Comparison of ENCODE assay signal across 18 cellular contexts in the genomic region with DNA sequence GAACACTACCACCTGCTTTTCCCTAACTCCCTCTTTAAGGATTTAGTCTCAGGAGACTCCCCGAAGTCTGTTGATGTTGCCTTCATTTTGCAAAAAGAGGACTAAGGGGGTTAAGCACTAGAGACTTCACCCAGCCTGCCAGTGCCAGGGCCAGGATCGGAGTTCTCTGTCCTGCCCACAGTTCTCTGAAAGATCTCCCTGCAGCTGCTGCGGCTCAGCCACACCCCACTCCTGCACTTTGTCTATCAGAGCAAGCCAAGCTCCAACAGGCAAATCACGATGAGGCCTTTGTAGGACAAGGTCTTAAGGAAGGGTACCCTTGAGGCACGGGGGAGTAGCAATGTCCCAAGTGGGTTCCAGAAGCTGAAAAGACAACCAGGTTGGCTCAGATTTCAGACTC.
"Had no signal": no experiment of that assay in that cellular context is flagged by ENCODE, and none has a peak within 500 bp of the region (broad histone marks: within the 10 kb centered on the region; RNA-seq: fewer than 3 reads in every experiment).

No MANE protein-coding gene starts in this region.

- H3K9me3 ChIP-seq: esophagus squamous epithelium, left lung, thyroid gland, vagina had no signal

- FAIRE-seq: endothelial cell of umbilical vein, TTC549 had no signal

- DNase-seq: activated CD4-positive, alpha-beta T cell treated with anti-CD3 and anti-CD28 coated beads for 48 hours; activated CD8-positive, alpha-beta memory T cell treated with anti-CD3 and anti-CD28 coated beads, Interleukin-2, amount 50 U/mL, for 4 hours; activated CD8-positive, alpha-beta T cell treated with anti-CD3 and anti-CD28 coated beads, Interleukin-2, amount 10 ng/mL, durations not matched to agents 7 days and 5 days; activated effector memory CD4-positive, alpha-beta T cell treated with anti-CD3 and anti-CD28 coated beads, Interleukin-2, amount 50 U/mL, for 16 hours; activated naive CD8-positive, alpha-beta T cell treated with anti-CD3 and anti-CD28 coated beads, Interleukin-2, amount 10 ng/mL, durations not matched to agents 7 days and 5 days; activated T-cell treated with anti-CD3 and anti-CD28 coated beads, Interleukin-2, amount 50 U/mL, for 48 hours; effector CD8-positive, alpha-beta T cell; esophagus squamous epithelium; islet precursor cell; left lung; mesendoderm; stimulated activated CD4-positive, alpha-beta T cell treated with anti-CD3 and anti-CD28 coated beads, Interleukin-2, amount 100 ng/mL, for 48 hours; thyroid gland had no signal

- H3K36me3 ChIP-seq: esophagus squamous epithelium, left lung, thyroid gland, vagina had no signal

- H2AFZ ChIP-seq: hepatocyte had no signal

- H3K27me3 ChIP-seq: esophagus squamous epithelium, hepatocyte, left lung, thyroid gland, vagina had no signal

- H3K4me1 ChIP-seq: left lung, thyroid gland had no signal

- H3K27ac ChIP-seq: esophagus squamous epithelium, hepatocyte, left lung, thyroid gland, vagina had no signal

- ATAC-seq: activated CD8-positive, alpha-beta T cell treated with anti-CD3 and anti-CD28 coated beads, Interleukin-2, amount 10 ng/mL, durations not matched to agents 7 days and 5 days; stimulated activated memory B cell treated with anti-CD40 and anti-IgM and Interleukin-4, amounts not matched to agents 10 μg/mL and 1 μg/mL and 100 μg/mL, for 72 hours had no signal

- H3K79me2 ChIP-seq: hepatocyte had no signal

- H3K4me2 ChIP-seq: hepatocyte had no signal

- H3K4me3 ChIP-seq: esophagus squamous epithelium, hepatocyte, left lung, thyroid gland, vagina had no signal
